Comparison of ENCODE assay signal across 1 cellular context in genomic region chr19:10835754-10836477, GRCh38.
A peak's percentile ranks its signal among the peaks of the same experiment; 100 is the strongest.
TF ChIP-seq lines count a peak whose summit lies in the region.

Gene TMED1, minus strand, starts transcription at chr19:10836212. Its CDS starts 21 bp downstream, at chr19:10836191.

TF ChIP-seq in HepG2, 621 proteins besides CTCF, POLR2A, EP300 and RAD21 (continued from another document and continues in another):
- TF ChIP-seq ZBTB10 (CRISPR knock-in tag; IDR thresholded peaks at IDR 0.05; ENCODE audit: borderline replicate concordance) (no peak), IKZF1 (IDR thresholded peaks at IDR 0.05) (no peak), SYNCRIP (IDR thresholded peaks at IDR 0.05; ENCODE audit: insufficient read depth, low read depth, low read length) (no peak), SP1 (IDR thresholded peaks at IDR 0.05) (no peak), SP1 (CRISPR knock-in tag; IDR thresholded peaks at IDR 0.05) (peak; percentile 83), PBX3 (CRISPR knock-in tag; IDR thresholded peaks at IDR 0.05; ENCODE audit: borderline replicate concordance) (no peak), PTBP1 (IDR thresholded peaks at IDR 0.05; ENCODE audit: low read depth, low read length, poor library complexity, severe bottlenecking) (no peak), ZNF816 (CRISPR knock-in tag; IDR thresholded peaks at IDR 0.05; ENCODE audit: borderline replicate concordance) (no peak), CEBPB (IDR thresholded peaks at IDR 0.05; ENCODE audit: borderline replicate concordance, low read depth, low read length) (no peak), SNAI1 (CRISPR knock-in tag; IDR thresholded peaks at IDR 0.05; ENCODE audit: borderline replicate concordance) (no peak), AKNA (CRISPR knock-in tag; IDR thresholded peaks at IDR 0.05; ENCODE audit: borderline replicate concordance) (no peak), HDAC2 (CRISPR knock-in tag; IDR thresholded peaks at IDR 0.05) (no peak; the same call in 1 of the 2 replicates), TEF (CRISPR knock-in tag; IDR thresholded peaks at IDR 0.05) (no peak), ZNF850 (CRISPR knock-in tag; conservative IDR thresholded peaks at IDR 0.05) (no peak), PRMT3 (CRISPR knock-in tag; IDR thresholded peaks at IDR 0.05; ENCODE audit: borderline replicate concordance, low read depth) (no peak), PPARG (CRISPR knock-in tag; conservative IDR thresholded peaks at IDR 0.05) (no peak), ZNF446 (CRISPR knock-in tag; IDR thresholded peaks at IDR 0.05) (no peak; the same call in 1 of the 2 replicates), ZNF205 (CRISPR knock-in tag; IDR thresholded peaks at IDR 0.05) (no peak), GZF1 (CRISPR knock-in tag; IDR thresholded peaks at IDR 0.05) (no peak), YEATS4 (CRISPR knock-in tag; IDR thresholded peaks at IDR 0.05; ENCODE audit: borderline replicate concordance) (peak; percentile 81; the same call in 1 of the 2 replicates), ZBTB26 (CRISPR knock-in tag; IDR thresholded peaks at IDR 0.05; ENCODE audit: borderline replicate concordance) (0 out of 2 replicates have a peak, but pooled peaks have one; percentile 61), ZNF10 (CRISPR knock-in tag; IDR thresholded peaks at IDR 0.05; ENCODE audit: borderline replicate concordance, low read depth) (no peak), NRL (CRISPR knock-in tag; IDR thresholded peaks at IDR 0.05; ENCODE audit: borderline replicate concordance) (no peak; the same call in 1 of the 2 replicates), TEAD3 (CRISPR knock-in tag; optimal IDR thresholded peaks at IDR 0.05; ENCODE audit: borderline replicate concordance) (peak; percentile 57), ZNF574 (CRISPR knock-in tag; IDR thresholded peaks at IDR 0.05) (0 out of 2 replicates have a peak, but pooled peaks have one; percentile 11), ZNF124 (CRISPR knock-in tag; IDR thresholded peaks at IDR 0.05) (no peak), KMT2B (CRISPR knock-in tag; IDR thresholded peaks at IDR 0.05) (peak; percentile 43; the same call in 1 of the 2 replicates), REXO4 (CRISPR knock-in tag; IDR thresholded peaks at IDR 0.05; ENCODE audit: borderline replicate concordance) (no peak), MTF2 (CRISPR knock-in tag; IDR thresholded peaks at IDR 0.05; ENCODE audit: borderline replicate concordance) (no peak; the same call in 1 of the 2 replicates), ZNF557 (CRISPR knock-in tag; IDR thresholded peaks at IDR 0.05) (no peak), NR0B2 (CRISPR knock-in tag; IDR thresholded peaks at IDR 0.05) (no peak), KLF16 (CRISPR knock-in tag; IDR thresholded peaks at IDR 0.05) (no peak; a peak in 1 of 4 replicates), ZNF724P (CRISPR knock-in tag; IDR thresholded peaks at IDR 0.05; ENCODE audit: borderline replicate concordance) (peak; percentile 41; the same call in 1 of the 2 replicates), SMYD3 (CRISPR knock-in tag; IDR thresholded peaks at IDR 0.05) (no peak), RBM39 (IDR thresholded peaks at IDR 0.05; ENCODE audit: low read depth, low read length, poor library complexity, severe bottlenecking) (peak; percentile 75), RFX1 (IDR thresholded peaks at IDR 0.05) (no peak; the same call in 1 of the 2 replicates), RAD51 (IDR thresholded peaks at IDR 0.05; ENCODE audit: borderline replicate concordance) (no peak), ETS1 (CRISPR knock-in tag; IDR thresholded peaks at IDR 0.05) (peak; percentile 11; the same call in 1 of the 2 replicates), CREB3 (CRISPR knock-in tag; IDR thresholded peaks at IDR 0.05) (peak; percentile 77; the same call in 1 of the 2 replicates), RXRA (CRISPR knock-in tag; IDR thresholded peaks at IDR 0.05) (peak; percentile 53; the same call in 1 of the 2 replicates), DZIP1 (CRISPR knock-in tag; IDR thresholded peaks at IDR 0.05) (no peak)
